18 cellular contexts compared by ENCODE assay signal in the genomic region with DNA sequence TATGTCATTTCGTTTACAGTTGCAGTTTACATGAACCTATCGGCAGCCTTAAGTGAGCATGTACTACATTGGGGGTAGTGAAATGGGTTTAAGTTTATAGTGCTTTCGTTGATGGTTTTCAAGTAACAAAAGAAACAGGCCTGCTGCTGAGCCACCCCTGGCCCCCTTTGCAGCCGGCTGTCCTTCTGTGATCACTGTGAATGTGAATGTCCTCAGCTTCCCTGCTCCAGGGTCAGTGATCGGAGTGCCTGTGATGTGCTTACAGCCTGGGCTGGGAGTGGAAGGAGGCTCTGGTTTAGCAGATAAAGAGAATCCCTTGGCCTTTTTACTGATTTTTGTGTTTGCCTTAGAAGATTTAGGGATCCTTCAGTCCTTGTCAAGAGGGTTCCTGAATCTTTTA.
DNase-seq lines count a peak whose midpoint lies in the region; ATAC-seq, FAIRE-seq and TF ChIP-seq lines count a peak whose summit lies in the region.
"Had no signal": no experiment of that assay in that cellular context is flagged by ENCODE, and none has a peak within 500 bp of the region (broad histone marks: within the 10 kb centered on the region; RNA-seq: fewer than 3 reads in every experiment).

No MANE protein-coding gene starts in this region.

- H4K20me1 ChIP-seq in GM23338 (replicated peaks; ENCODE audit: insufficient read depth), result no peaks in the 10 kb centered on the region
- no peaks in the 10 kb centered on the region for H4K20me1 ChIP-seq in astrocyte (ENCODE audit: insufficient read depth, low read length)

- H3K27ac Mint-ChIP-seq in activated T-cell treated with anti-CD3 and anti-CD28 coated beads, Interleukin-2, amount 50 U/mL, for 24 hours, result no peak overlapping the region
- H3K27ac Mint-ChIP-seq in GM23338 (no peak overlapping the region), astrocyte (ENCODE audit: unreplicated experiment) (peak overlapping the region; percentile 18)
- peak overlapping the region; percentile 45 for H3K27ac Mint-ChIP-seq in stimulated activated naive CD8-positive, alpha-beta T cell treated with anti-CD3 and anti-CD28 coated beads, Interleukin-15, Interleukin-2, amounts not matched to agents 100 ng/mL and 50 ng/mL, for 24 hours
- H3K27ac Mint-ChIP-seq in activated T-helper 2 cell treated with anti-CD3 and anti-CD28 coated beads, Interferon-gamma antibody, Interleukin-2, Interleukin-4, amounts not matched to agents 10 μg/mL and 5 μg/mL and 100 μg/mL, durations not matched to agents 14 hours and 24 hours and 36 hours, result no peak overlapping the region
- H3K27ac Mint-ChIP-seq: CD4-positive, alpha-beta T cell; HFFc6 had no signal

- H3K9me3 ChIP-seq in astrocyte (ENCODE audit: insufficient read depth, low read depth, low read length) (no peaks in the 10 kb centered on the region), neuronal stem cell (replicated peaks in 1 of 2; ENCODE audit: control insufficient read depth in 2 of 2, insufficient read depth in 1 of 2, low read depth in 1 of 2, low read length in 2 of 2) (no peaks in the 10 kb centered on the region)
- H3K9me3 ChIP-seq: HAP-1 had no signal

- no peaks in the 10 kb centered on the region for H3K9me3 Mint-ChIP-seq in activated T-cell treated with anti-CD3 and anti-CD28 coated beads, Interleukin-2, amount 50 U/mL, for 24 hours
- H3K9me3 Mint-ChIP-seq in GM23338, result no peaks in the 10 kb centered on the region; the same call in 2 of the 3 replicates
- no peaks in the 10 kb centered on the region for H3K9me3 Mint-ChIP-seq in astrocyte (ENCODE audit: unreplicated experiment)
- no peaks in the 10 kb centered on the region for H3K9me3 Mint-ChIP-seq in stimulated activated naive CD8-positive, alpha-beta T cell treated with anti-CD3 and anti-CD28 coated beads, Interleukin-15, Interleukin-2, amounts not matched to agents 100 ng/mL and 50 ng/mL, for 24 hours
- no peaks in the 10 kb centered on the region for H3K9me3 Mint-ChIP-seq in activated T-helper 2 cell treated with anti-CD3 and anti-CD28 coated beads, Interferon-gamma antibody, Interleukin-2, Interleukin-4, amounts not matched to agents 10 μg/mL and 5 μg/mL and 100 μg/mL, durations not matched to agents 14 hours and 24 hours and 36 hours
- H3K9me3 Mint-ChIP-seq: CD4-positive, alpha-beta T cell; HFFc6 had no signal

- H3K18ac ChIP-seq in neuronal stem cell (ENCODE audit: low read length), result no peak overlapping the region

- H3K79me2 ChIP-seq in GM23338 (replicated peaks; ENCODE audit: insufficient read depth) (no peaks in the 10 kb centered on the region), astrocyte (ENCODE audit: insufficient read depth, low read length) (no peaks in the 10 kb centered on the region)

- no peak overlapping the region for H3K27ac ChIP-seq in GM23338 (ENCODE audit: low read depth)
- no peak overlapping the region for H3K27ac ChIP-seq in astrocyte (ENCODE audit: low read depth, low read length)
- no peak overlapping the region for H3K27ac ChIP-seq in neuronal stem cell (replicated peaks; ENCODE audit: low read length)
- H3K27ac ChIP-seq: GM23248 had no signal

- no peak for ATAC-seq in GM23338
- no peak for ATAC-seq in activated CD4-positive, CD25-positive, alpha-beta regulatory T cell treated with anti-CD3 and anti-CD28 coated beads, Interleukin-2, amount 50 U/mL, for 24 hours

- H2BK15ac ChIP-seq in neuronal stem cell (ENCODE audit: low read length), result no peak overlapping the region

- no peak overlapping the region for H2BK120ac ChIP-seq in neuronal stem cell (ENCODE audit: low read depth, low read length)

- WGBS in neuronal stem cell (ENCODE audit: extremely low coverage in 2 of 2, insufficient read length in 2 of 2, insufficient replicate concordance in 1 of 2), 2 donors, result no CpG with 5 or more reads among the region's 5 CpGs

- H3K4me2 ChIP-seq in GM23338, result no peak overlapping the region
- H3K4me2 ChIP-seq in astrocyte (ENCODE audit: low read length), result no peak overlapping the region
- no peak overlapping the region for H3K4me2 ChIP-seq in neuronal stem cell (ENCODE audit: insufficient read depth, low read length, poor library complexity, severe bottlenecking)

- H3K27me3 Mint-ChIP-seq in activated T-cell treated with anti-CD3 and anti-CD28 coated beads, Interleukin-2, amount 50 U/mL, for 24 hours, result no peaks in the 10 kb centered on the region
- H3K27me3 Mint-ChIP-seq in GM23338 (ENCODE audit: insufficient read depth, low read depth, poor library complexity) (peaks cover 3% of the 10 kb centered on the region), astrocyte (ENCODE audit: low read depth, unreplicated experiment) (no peaks in the 10 kb centered on the region)
- H3K27me3 Mint-ChIP-seq in stimulated activated naive CD8-positive, alpha-beta T cell treated with anti-CD3 and anti-CD28 coated beads, Interleukin-15, Interleukin-2, amounts not matched to agents 100 ng/mL and 50 ng/mL, for 24 hours, result peaks cover 3% of the 10 kb centered on the region
- no peaks in the 10 kb centered on the region for H3K27me3 Mint-ChIP-seq in activated T-helper 2 cell treated with anti-CD3 and anti-CD28 coated beads, Interferon-gamma antibody, Interleukin-2, Interleukin-4, amounts not matched to agents 10 μg/mL and 5 μg/mL and 100 μg/mL, durations not matched to agents 14 hours and 24 hours and 36 hours (ENCODE audit: low read depth)
- H3K27me3 Mint-ChIP-seq: CD4-positive, alpha-beta T cell had no signal

- H3K4me1 Mint-ChIP-seq in activated T-cell treated with anti-CD3 and anti-CD28 coated beads, Interleukin-2, amount 50 U/mL, for 24 hours (ENCODE audit: low read depth), result peaks cover 71% of the 10 kb centered on the region
- H3K4me1 Mint-ChIP-seq in GM23338 (peaks cover 6% of the 10 kb centered on the region; the same call in 2 of the 3 replicates), astrocyte (ENCODE audit: low read depth, unreplicated experiment) (peaks cover 53% of the 10 kb centered on the region)
- peaks cover 70% of the 10 kb centered on the region for H3K4me1 Mint-ChIP-seq in stimulated activated naive CD8-positive, alpha-beta T cell treated with anti-CD3 and anti-CD28 coated beads, Interleukin-15, Interleukin-2, amounts not matched to agents 100 ng/mL and 50 ng/mL, for 24 hours (ENCODE audit: low read depth)
- H3K4me1 Mint-ChIP-seq in activated T-helper 2 cell treated with anti-CD3 and anti-CD28 coated beads, Interferon-gamma antibody, Interleukin-2, Interleukin-4, amounts not matched to agents 10 μg/mL and 5 μg/mL and 100 μg/mL, durations not matched to agents 14 hours and 24 hours and 36 hours (ENCODE audit: low read depth), result peaks cover 59% of the 10 kb centered on the region

- no peaks in the 10 kb centered on the region for H3K79me1 ChIP-seq in neuronal stem cell (ENCODE audit: low read depth, low read length)

- H3K36me3 Mint-ChIP-seq in activated T-cell treated with anti-CD3 and anti-CD28 coated beads, Interleukin-2, amount 50 U/mL, for 24 hours (ENCODE audit: low read depth), result peaks cover 8% of the 10 kb centered on the region
- H3K36me3 Mint-ChIP-seq in GM23338 (ENCODE audit: low read depth) (no peaks in the 10 kb centered on the region), astrocyte (ENCODE audit: low read depth, unreplicated experiment) (no peaks in the 10 kb centered on the region)
- H3K36me3 Mint-ChIP-seq in stimulated activated naive CD8-positive, alpha-beta T cell treated with anti-CD3 and anti-CD28 coated beads, Interleukin-15, Interleukin-2, amounts not matched to agents 100 ng/mL and 50 ng/mL, for 24 hours (ENCODE audit: low read depth), result no peaks in the 10 kb centered on the region
- peaks cover 12% of the 10 kb centered on the region for H3K36me3 Mint-ChIP-seq in activated T-helper 2 cell treated with anti-CD3 and anti-CD28 coated beads, Interferon-gamma antibody, Interleukin-2, Interleukin-4, amounts not matched to agents 10 μg/mL and 5 μg/mL and 100 μg/mL, durations not matched to agents 14 hours and 24 hours and 36 hours (ENCODE audit: low read depth)

- H4K91ac ChIP-seq in neuronal stem cell (ENCODE audit: low read depth, low read length, poor library complexity), result no peak overlapping the region

- intact Hi-C loops in activated T-helper 2 cell treated with anti-CD3 and anti-CD28 coated beads, Interferon-gamma antibody, Interleukin-2, Interleukin-4, amounts not matched to agents 10 μg/mL and 5 μg/mL and 100 μg/mL, durations not matched to agents 14 hours and 24 hours and 36 hours (cut with micrococcal nuclease), result no loop called here

- no peak overlapping the region for H4K8ac ChIP-seq in neuronal stem cell (ENCODE audit: low read depth, low read length)

- H3K27me3 ChIP-seq in GM23338 (ENCODE audit: insufficient read depth), result no peaks in the 10 kb centered on the region
- peaks cover 4% of the 10 kb centered on the region for H3K27me3 ChIP-seq in astrocyte (ENCODE audit: insufficient read depth, low read length)
- H3K27me3 ChIP-seq in neuronal stem cell (ENCODE audit: control insufficient read depth in 3 of 3, insufficient read depth in 3 of 3, low read depth in 1 of 3, low read length in 3 of 3), result no peaks in the 10 kb centered on the region

- no peak overlapping the region for H3K4ac ChIP-seq in neuronal stem cell (ENCODE audit: low read length)

- H3K23ac ChIP-seq in neuronal stem cell (ENCODE audit: low read depth, low read length, poor library complexity), result no peak overlapping the region

- DNase-seq in activated T-cell treated with anti-CD3 and anti-CD28 coated beads, Interleukin-2, amount 50 U/mL, for 24 hours, result peak; percentile 22
- DNase-seq in activated T-cell treated with anti-CD3 and anti-CD28 coated beads, Interleukin-2, amount 50 U/mL, for 1 hour, result no peak
- no peak for DNase-seq in GM23338 (ENCODE audit: low spot score)
- no peak for DNase-seq in astrocyte (ENCODE audit: low read depth)
- no peak for DNase-seq in neuronal stem cell (ENCODE audit: low spot score)
- no peak for DNase-seq in activated T-helper 2 cell treated with anti-CD3 and anti-CD28 coated beads, Interferon-gamma antibody, Interleukin-2, Interleukin-4, amounts not matched to agents 10 μg/mL and 5 μg/mL and 100 μg/mL, durations not matched to agents 14 hours and 24 hours and 36 hours (ENCODE audit: low spot score)
- DNase-seq: ACHN; C1 segment of cervical spinal cord; CD4-positive, alpha-beta T cell; DMS79 treated with DMSO at 0.1 percent for 48 hours; EL; GM23248; HFFc6 had no signal

- H2AFZ ChIP-seq in GM23338 (peak overlapping the region; percentile 12; the same call in 1 of the 2 replicates), astrocyte (ENCODE audit: low read depth, low read length) (no peak overlapping the region), neuronal stem cell (ENCODE audit: low read length) (no peak overlapping the region)
- H2AFZ ChIP-seq: GM23248 had no signal

- no peaks in the 10 kb centered on the region for H3K9me2 ChIP-seq in GM23338 (ENCODE audit: insufficient read depth)

- no peak overlapping the region for H3K14ac ChIP-seq in neuronal stem cell (ENCODE audit: low read length)

- H3F3A ChIP-seq in GM23338 (replicated peaks; ENCODE audit: low read depth), result no peaks in the 10 kb centered on the region

- no peak for FAIRE-seq in astrocyte (lab: Jason Lieb, UNC)
- FAIRE-seq: G401.6, GM12891 had no signal

- no peak overlapping the region for H2BK12ac ChIP-seq in neuronal stem cell (ENCODE audit: low read length)

- TF ChIP-seq CTCF in GM23338 (conservative IDR thresholded peaks at IDR 0.05; ENCODE audit: low read depth in 2 of 2) (no peak), astrocyte (IDR thresholded peaks at IDR 0.05; ENCODE audit: insufficient read depth, low read depth, low read length) (no peak)

- no peaks in the 10 kb centered on the region for H3K4me1 ChIP-seq in GM23338 (ENCODE audit: insufficient read depth)
- peaks cover 4% of the 10 kb centered on the region for H3K4me1 ChIP-seq in astrocyte (ENCODE audit: insufficient read depth, low read length)
- H3K4me1 ChIP-seq in neuronal stem cell (ENCODE audit: control insufficient read depth in 2 of 2, insufficient read depth in 1 of 2, low read depth in 1 of 2, low read length in 2 of 2), result peaks cover 0 to 1% of the 10 kb centered on the region in 2 donors
- H3K4me1 ChIP-seq: HAP-1 had no signal

- no peaks in the 10 kb centered on the region for H3K36me3 ChIP-seq in GM23338 (ENCODE audit: insufficient read depth)
- H3K36me3 ChIP-seq in astrocyte (ENCODE audit: insufficient read depth, low read length), result no peaks in the 10 kb centered on the region
- H3K36me3 ChIP-seq in neuronal stem cell (replicated peaks in 1 of 2; ENCODE audit: control insufficient read depth in 2 of 2, insufficient read depth in 2 of 2, low read length in 2 of 2), result no peaks in the 10 kb centered on the region
- H3K36me3 ChIP-seq: HAP-1 had no signal

- no peak overlapping the region for H3K9ac ChIP-seq in astrocyte (ENCODE audit: low read length)
- no peak overlapping the region for H3K9ac ChIP-seq in neuronal stem cell (ENCODE audit: low read depth, low read length, poor library complexity)
- H3K9ac ChIP-seq: GM23248 had no signal

- H2BK5ac ChIP-seq in neuronal stem cell (ENCODE audit: low read length), result no peak overlapping the region

- H2AK5ac ChIP-seq in neuronal stem cell (ENCODE audit: low read depth, low read length), result no peak overlapping the region

- H3K4me3 ChIP-seq in GM23338 (no peak overlapping the region), astrocyte (ENCODE audit: insufficient read depth, low read depth, low read length) (no peak overlapping the region), neuronal stem cell (ENCODE audit: low read length in 2 of 2) (no peak overlapping the region)
- H3K4me3 ChIP-seq: GM23248, HAP-1 had no signal

- no peak overlapping the region for H3K4me3 Mint-ChIP-seq in activated T-cell treated with anti-CD3 and anti-CD28 coated beads, Interleukin-2, amount 50 U/mL, for 24 hours
- H3K4me3 Mint-ChIP-seq in GM23338 (no peak overlapping the region), astrocyte (ENCODE audit: unreplicated experiment) (no peak overlapping the region)
- H3K4me3 Mint-ChIP-seq in stimulated activated naive CD8-positive, alpha-beta T cell treated with anti-CD3 and anti-CD28 coated beads, Interleukin-15, Interleukin-2, amounts not matched to agents 100 ng/mL and 50 ng/mL, for 24 hours, result no peak overlapping the region
- H3K4me3 Mint-ChIP-seq in activated T-helper 2 cell treated with anti-CD3 and anti-CD28 coated beads, Interferon-gamma antibody, Interleukin-2, Interleukin-4, amounts not matched to agents 10 μg/mL and 5 μg/mL and 100 μg/mL, durations not matched to agents 14 hours and 24 hours and 36 hours (ENCODE audit: low read depth), result no peak overlapping the region
- H3K4me3 Mint-ChIP-seq: CD4-positive, alpha-beta T cell; HFFc6 had no signal

Comparison
In these comparisons a context has a peak if more than half of its experiments do, and no peak if none do; other contexts are left out.
1. H3K27ac Mint-ChIP-seq: peak in astrocyte (single experiment) and stimulated activated naive CD8-positive, alpha-beta T cell treated with anti-CD3 and anti-CD28 coated beads, Interleukin-15, Interleukin-2, amounts not matched to agents 100 ng/mL and 50 ng/mL, for 24 hours (single experiment); none in activated T-cell treated with anti-CD3 and anti-CD28 coated beads, Interleukin-2, amount 50 U/mL, for 24 hours (single experiment), GM23338 (single experiment) and activated T-helper 2 cell treated with anti-CD3 and anti-CD28 coated beads, Interferon-gamma antibody, Interleukin-2, Interleukin-4, amounts not matched to agents 10 μg/mL and 5 μg/mL and 100 μg/mL, durations not matched to agents 14 hours and 24 hours and 36 hours (single experiment).